ENCODE assay signal across 12 cellular contexts in genomic region chr7:24025094-24025493, GRCh38.
DNase-seq lines count a peak whose midpoint lies in the region; ATAC-seq and TF ChIP-seq lines count a peak whose summit lies in the region.
"Had no signal": no experiment of that assay in that cellular context is flagged by ENCODE, and none has a peak within 500 bp of the region (broad histone marks: within the 10 kb centered on the region; RNA-seq: fewer than 3 reads in every experiment).

No MANE protein-coding gene starts in this region.

- H2AFZ ChIP-seq in mesenchymal stem cell (ENCODE audit: low read depth, low read length), result no peak overlapping the region

- TF ChIP-seq CTCF in WI38 (IDR thresholded peaks at IDR 0.05; ENCODE audit: low read depth, low read length) (no peak), Calu3 (IDR thresholded peaks at IDR 0.05; ENCODE audit: unreplicated experiment) (no peak), progenitor cell of endocrine pancreas (IDR thresholded peaks at IDR 0.05; ENCODE audit: unreplicated experiment) (no peak), mesothelial cell of epicardium (IDR thresholded peaks at IDR 0.05; ENCODE audit: unreplicated experiment) (no peak)

- peaks cover 12 to 29% (median 14%) of the 10 kb centered on the region in 10 experiments for H3K4me1 ChIP-seq in BLaER1 treated with 17β-estradiol and CSF1 and Interleukin-3, amounts not matched to agents 10 nM and 100 nM
- H3K4me1 ChIP-seq in mesenchymal stem cell (ENCODE audit: control insufficient read depth, insufficient read depth, low read depth, low read length), result peaks cover 3% of the 10 kb centered on the region

- ATAC-seq in HG02943 (IDR thresholded peaks at IDR 0.05; ENCODE audit: low read depth, unreplicated experiment), result peak; percentile 39
- ATAC-seq: stimulated activated naive CD8-positive, alpha-beta T cell treated with anti-CD3 and anti-CD28 coated beads, Interleukin-15, amount 100 ng/mL, for 72 hours had no signal

- H4K20me1 ChIP-seq in BLaER1 treated with 17β-estradiol and CSF1 and Interleukin-3, amounts not matched to agents 10 nM and 100 nM, result no peaks in the 10 kb centered on the region

- H3K4me1 Mint-ChIP-seq in Calu3 (ENCODE audit: low read depth, unreplicated experiment) (no peaks in the 10 kb centered on the region), progenitor cell of endocrine pancreas (ENCODE audit: low read depth) (no peaks in the 10 kb centered on the region), mesothelial cell of epicardium (no peaks in the 10 kb centered on the region)
- H3K4me1 Mint-ChIP-seq: stimulated activated naive CD8-positive, alpha-beta T cell treated with anti-CD3 and anti-CD28 coated beads, Interleukin-15, amount 100 ng/mL, for 72 hours had no signal

- peak overlapping the region; percentile 39 to 72 (median 65) for H3K4me2 ChIP-seq in BLaER1 treated with 17β-estradiol and CSF1 and Interleukin-3, amounts not matched to agents 10 nM and 100 nM
- H3K4me2 ChIP-seq in mesenchymal stem cell (ENCODE audit: low read length, poor library complexity, severe bottlenecking), result no peak overlapping the region

- H4K91ac ChIP-seq in mesenchymal stem cell (ENCODE audit: low read length), result peak overlapping the region; percentile 94

- H3K27me3 ChIP-seq in BLaER1 treated with 17β-estradiol and CSF1 and Interleukin-3, amounts not matched to agents 10 nM and 100 nM, result no peaks in the 10 kb centered on the region
- H3K27me3 ChIP-seq in mesenchymal stem cell (ENCODE audit: control insufficient read depth in 1 of 2, insufficient read depth in 1 of 2, low read length in 2 of 2), result no peaks in the 10 kb centered on the region
- H3K27me3 ChIP-seq: cardiac muscle cell, ovary had no signal

- no peak overlapping the region for H3K23ac ChIP-seq in mesenchymal stem cell (ENCODE audit: low read length in 2 of 2)

- H3K14ac ChIP-seq in mesenchymal stem cell (ENCODE audit: low read length in 2 of 2), result no peak overlapping the region

- H3K36me3 Mint-ChIP-seq in Calu3 (ENCODE audit: insufficient read depth, unreplicated experiment) (no peaks in the 10 kb centered on the region), progenitor cell of endocrine pancreas (ENCODE audit: insufficient read depth) (no peaks in the 10 kb centered on the region), mesothelial cell of epicardium (no peaks in the 10 kb centered on the region)

- no peak overlapping the region for H2BK15ac ChIP-seq in mesenchymal stem cell (ENCODE audit: low read depth, poor library complexity, severe bottlenecking)

- H3K9ac ChIP-seq in BLaER1 treated with 17β-estradiol and CSF1 and Interleukin-3, amounts not matched to agents 10 nM and 100 nM, result peak overlapping the region in 1 of 11 experiments; percentile 33; a peak in 1 of 22 replicates
- no peak overlapping the region for H3K9ac ChIP-seq in mesenchymal stem cell (ENCODE audit: low read length)

- H3K18ac ChIP-seq in mesenchymal stem cell (ENCODE audit: low read depth in 1 of 2, low read length in 2 of 2), result peak overlapping the region in 1 of 2 experiments; percentile 88

- peak overlapping the region in 1 of 2 experiments; percentile 82 for H2BK12ac ChIP-seq in mesenchymal stem cell (ENCODE audit: low read length in 2 of 2)

- no peak overlapping the region for H3K27ac Mint-ChIP-seq in Calu3 (ENCODE audit: unreplicated experiment)
- no peak overlapping the region for H3K27ac Mint-ChIP-seq in progenitor cell of endocrine pancreas
- H3K27ac Mint-ChIP-seq in mesothelial cell of epicardium, result no peak overlapping the region
- H3K27ac Mint-ChIP-seq: stimulated activated naive CD8-positive, alpha-beta T cell treated with anti-CD3 and anti-CD28 coated beads, Interleukin-15, amount 100 ng/mL, for 72 hours had no signal

- H3K4ac ChIP-seq in mesenchymal stem cell (ENCODE audit: low read depth in 1 of 2, low read length in 2 of 2), result peak overlapping the region; percentile 91 to 93

- H3K27me3 Mint-ChIP-seq in Calu3 (ENCODE audit: unreplicated experiment) (peaks cover 28% of the 10 kb centered on the region), progenitor cell of endocrine pancreas (peaks cover 3% of the 10 kb centered on the region), mesothelial cell of epicardium (ENCODE audit: low read depth) (no peaks in the 10 kb centered on the region)

- H3K9me3 Mint-ChIP-seq in Calu3 (ENCODE audit: low read depth, unreplicated experiment), result no peaks in the 10 kb centered on the region
- H3K9me3 Mint-ChIP-seq in progenitor cell of endocrine pancreas (ENCODE audit: low read depth), result no peaks in the 10 kb centered on the region
- no peaks in the 10 kb centered on the region for H3K9me3 Mint-ChIP-seq in mesothelial cell of epicardium
- H3K9me3 Mint-ChIP-seq: stimulated activated naive CD8-positive, alpha-beta T cell treated with anti-CD3 and anti-CD28 coated beads, Interleukin-15, amount 100 ng/mL, for 72 hours had no signal

- intact Hi-C loops in Calu3 (cut with micrococcal nuclease; ENCODE audit: unreplicated experiment), result no loop called here

- no peak overlapping the region for H3K4me3 Mint-ChIP-seq in Calu3 (ENCODE audit: low read depth, unreplicated experiment)
- no peak overlapping the region for H3K4me3 Mint-ChIP-seq in progenitor cell of endocrine pancreas (ENCODE audit: low read depth)
- H3K4me3 Mint-ChIP-seq in mesothelial cell of epicardium, result no peak overlapping the region
- H3K4me3 Mint-ChIP-seq: stimulated activated naive CD8-positive, alpha-beta T cell treated with anti-CD3 and anti-CD28 coated beads, Interleukin-15, amount 100 ng/mL, for 72 hours had no signal

- H3K9me3 ChIP-seq in BLaER1 treated with 17β-estradiol and CSF1 and Interleukin-3, amounts not matched to agents 10 nM and 100 nM (replicated peaks in 1 of 11), result 0 out of 22 replicates have a peak, but pooled peaks cover 0 to 5% (median 0%) of the 10 kb centered on the region in 11 experiments
- no peaks in the 10 kb centered on the region for H3K9me3 ChIP-seq in mesenchymal stem cell (ENCODE audit: control insufficient read depth, low read length)
- H3K9me3 ChIP-seq: ovary had no signal

- no peak overlapping the region for H3K4me3 ChIP-seq in BLaER1 treated with 17β-estradiol and CSF1 and Interleukin-3, amounts not matched to agents 10 nM and 100 nM
- H3K4me3 ChIP-seq in WI38 (ENCODE audit: low read depth, low read length) (peak overlapping the region; percentile 23), mesenchymal stem cell (ENCODE audit: insufficient read depth in 1 of 2, low read depth in 1 of 2, low read length in 2 of 2) (no peak overlapping the region)
- H3K4me3 ChIP-seq: cardiac muscle cell, ovary had no signal

- no peaks in the 10 kb centered on the region for H3K79me1 ChIP-seq in mesenchymal stem cell (replicated peaks; ENCODE audit: low read length, poor library complexity, severe bottlenecking)

- peak overlapping the region; percentile 94 for H2BK120ac ChIP-seq in mesenchymal stem cell (ENCODE audit: low read depth, low read length)

- H2BK5ac ChIP-seq in mesenchymal stem cell (ENCODE audit: low read depth, low read length, poor library complexity, severe bottlenecking), result no peak overlapping the region

- WGBS in mesenchymal stem cell, result 1% methylated on average over 2 of the region's 2 CpGs

- H3K36me3 ChIP-seq in BLaER1 treated with 17β-estradiol and CSF1 and Interleukin-3, amounts not matched to agents 10 nM and 100 nM, result no peaks in the 10 kb centered on the region
- no peaks in the 10 kb centered on the region for H3K36me3 ChIP-seq in mesenchymal stem cell (ENCODE audit: control insufficient read depth in 1 of 2, insufficient read depth in 2 of 2, low read depth in 1 of 2, low read length in 2 of 2)
- H3K36me3 ChIP-seq: cardiac muscle cell, ovary had no signal

- H2AK5ac ChIP-seq in mesenchymal stem cell (ENCODE audit: low read length, severe bottlenecking), result no peak overlapping the region

- peak overlapping the region; percentile 87 for H4K8ac ChIP-seq in mesenchymal stem cell (ENCODE audit: low read length)

- CTCF ChIA-PET in Calu3 (lab: Charles Lee), result no interaction called here

- no TSS peak for BruUV-seq in Calu3 (replicated peaks; lab: Mats Ljungman, UMichigan)

- peak overlapping the region in 8 of 11 experiments; percentile 8 to 57 (median 26); a peak in 11 of 22 replicates for H3K27ac ChIP-seq in BLaER1 treated with 17β-estradiol and CSF1 and Interleukin-3, amounts not matched to agents 10 nM and 100 nM
- H3K27ac ChIP-seq in mesenchymal stem cell (ENCODE audit: low read length, poor library complexity, severe bottlenecking), result peak overlapping the region; percentile 34
- H3K27ac ChIP-seq: cardiac muscle cell, ovary had no signal

- DNase-seq in mesenchymal stem cell (peak; percentile 88), Calu3 (no peak), progenitor cell of endocrine pancreas (ENCODE audit: low spot score, unreplicated experiment) (no peak), NCI-H1048 (lab: John Stamatoyannopoulos, UW) (no peak), mesothelial cell of epicardium (ENCODE audit: low spot score in 2 of 2, unreplicated experiment in 2 of 2) (no peak)
- DNase-seq: NCI-H1930; ovary; stimulated activated naive CD8-positive, alpha-beta T cell treated with anti-CD3 and anti-CD28 coated beads, Interleukin-15, amount 100 ng/mL, for 72 hours had no signal
